Comparison of ENCODE assay signal across 10 cellular contexts in the genomic region with DNA sequence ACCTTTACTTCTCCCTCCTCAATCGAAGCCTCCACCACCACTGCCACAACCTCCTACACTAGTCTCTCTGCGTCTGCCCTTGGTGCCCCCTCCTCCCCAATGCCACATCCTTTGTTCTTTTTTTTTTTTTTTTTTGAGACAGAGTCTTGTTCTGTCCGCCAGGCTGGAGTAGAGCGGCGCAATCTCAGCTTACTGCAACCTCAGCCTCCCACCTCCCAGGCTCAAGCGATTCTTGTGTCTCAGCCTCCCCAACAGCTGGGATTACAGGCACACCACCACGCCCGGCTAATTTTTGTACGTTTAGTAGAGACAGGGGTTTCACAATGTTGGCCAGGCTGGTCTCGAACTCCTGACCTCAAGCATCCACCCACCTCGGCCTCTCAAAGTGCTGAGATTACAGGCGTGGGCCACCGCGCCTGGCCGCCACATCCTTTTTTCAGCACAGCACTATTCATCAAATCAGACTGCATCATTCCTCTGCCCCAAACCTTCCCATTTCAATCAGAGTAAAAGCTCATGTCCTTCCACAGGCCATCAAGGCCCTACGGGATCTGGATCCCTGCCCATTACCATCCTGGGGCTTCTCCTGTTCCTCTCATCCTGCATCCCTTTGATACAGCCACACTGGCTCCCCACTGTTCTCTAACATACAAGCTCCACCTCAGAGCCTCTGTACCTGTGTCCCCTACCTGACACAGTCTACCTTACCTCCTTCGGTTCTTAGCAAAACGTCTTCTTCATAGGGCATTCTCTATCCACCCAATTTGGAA. TPM values are rescaled to one million over a fixed set of nuclear protein-coding genes. Genes with fewer than 3 reads are reported as not detected.
DNase-seq lines count a peak whose midpoint lies in the region; ATAC-seq and TF ChIP-seq lines count a peak whose summit lies in the region.
"Had no signal": no experiment of that assay in that cellular context is flagged by ENCODE, and none has a peak within 500 bp of the region (broad histone marks: within the 10 kb centered on the region; RNA-seq: fewer than 3 reads in every experiment).

No MANE protein-coding gene starts in this region.

- H3K36me3 Mint-ChIP-seq in MCF 10A (ENCODE audit: insufficient read depth, unreplicated experiment), result peaks cover 29% of the 10 kb centered on the region

- no peak overlapping the region for H3K27ac Mint-ChIP-seq in MCF 10A (ENCODE audit: low read depth, unreplicated experiment)

- TF ChIP-seq POLR2A in NB4 (IDR thresholded peaks at IDR 0.05; ENCODE audit: extremely low read depth, insufficient read length), result no peak

- peak overlapping the region; percentile 69 for H3K4me2 ChIP-seq in parathyroid adenoma (ENCODE audit: low read length)

- peak; percentile 30 for DNase-seq in CD1c-positive myeloid dendritic cell (ENCODE audit: extremely low spot score)
- DNase-seq in NB4 (ENCODE audit: low read depth), result no peak
- DNase-seq in MCF 10A (ENCODE audit: unreplicated experiment), result peak; percentile 4
- no peak for DNase-seq in dedifferentiated amniotic fluid mesenchymal stem cell (ENCODE audit: extremely low spot score)
- DNase-seq in NCI-H1436 (lab: John Stamatoyannopoulos, UW), result no peak

- POLR2A ChIA-PET in MCF 10A (lab: Yijun Ruan, JAX), result interaction anchor here (0.6 to 3.5 kb wide), 15 partner anchors 8 to 560 kb away, joined by 3 to 40 read pairs (median 13); a partner anchor contains a TSS

- no peaks in the 10 kb centered on the region for H3K27me3 Mint-ChIP-seq in MCF 10A (ENCODE audit: insufficient read depth, unreplicated experiment)

- no peaks in the 10 kb centered on the region for H3K36me3 ChIP-seq in parathyroid adenoma (ENCODE audit: control insufficient read depth, insufficient read depth, low read length)

- TF ChIP-seq CTCF in NB4 (IDR thresholded peaks at IDR 0.05; ENCODE audit: low read depth, low read length), result no peak
- TF ChIP-seq CTCF in MCF 10A (IDR thresholded peaks at IDR 0.05; ENCODE audit: unreplicated experiment), result no peak
- TF ChIP-seq CTCF in parathyroid adenoma (IDR thresholded peaks at IDR 0.05), result no peak

- ATAC-seq in HG02588 (IDR thresholded peaks at IDR 0.05; ENCODE audit: unreplicated experiment) (no peak), HG02798 (IDR thresholded peaks at IDR 0.05; ENCODE audit: poor library complexity, unreplicated experiment) (no peak)

- H3K9me3 Mint-ChIP-seq in MCF 10A (ENCODE audit: unreplicated experiment), result no peaks in the 10 kb centered on the region
- H3K9me3 Mint-ChIP-seq: neural crest cell had no signal

- H3K9ac ChIP-seq in parathyroid adenoma, result no peak overlapping the region

- H3K9me3 ChIP-seq in parathyroid adenoma (ENCODE audit: control insufficient read depth, low read length), result no peaks in the 10 kb centered on the region

- H3K4me1 ChIP-seq in parathyroid adenoma, result no peaks in the 10 kb centered on the region

- BruUV-seq in MCF 10A (replicated peaks; lab: Mats Ljungman, UMichigan), result no TSS peak

- peaks cover 44% of the 10 kb centered on the region for H3K79me2 ChIP-seq in parathyroid adenoma

- CTCF ChIA-PET in MCF 10A (lab: Yijun Ruan, JAX), result interaction anchor here (0.6 to 1.3 kb wide), 5 partner anchors 14 to 200 kb away, joined by 3 to 4 read pairs (median 3); no protein-coding TSS in a partner anchor

- intact Hi-C loops in MCF 10A (cut with micrococcal nuclease), result no loop called here

- no peaks in the 10 kb centered on the region for H3K27me3 ChIP-seq in parathyroid adenoma (ENCODE audit: control insufficient read depth, insufficient read depth, low read length)

- no peak overlapping the region for H2AFZ ChIP-seq in parathyroid adenoma

- H3K4me1 Mint-ChIP-seq in MCF 10A (ENCODE audit: insufficient read depth, unreplicated experiment), result peaks cover 7% of the 10 kb centered on the region

- no peak overlapping the region for H3K4me3 Mint-ChIP-seq in MCF 10A (ENCODE audit: unreplicated experiment)
- H3K4me3 Mint-ChIP-seq: neural crest cell had no signal

- H3K27ac ChIP-seq in parathyroid adenoma, result no peak overlapping the region

- H3K4me3 ChIP-seq in NB4 (ENCODE audit: low read depth, low read length) (peak overlapping the region; percentile 14), parathyroid adenoma (ENCODE audit: low read depth, low read length) (peak overlapping the region; percentile 87)

RNA-seq across cellular contexts. Expression of a gene that starts 2.0 kb away (rescaled TPM):
- total RNA-seq in MCF 10A (2022), result 19.1 and 22.3 TPM in 2 replicates

RNA-seq across cellular contexts. Expression of a gene that starts 25.6 kb away (rescaled TPM):
- total RNA-seq in MCF 10A (2022), result not detected in 2 replicates
- total RNA-seq: LHCN-M2, neural crest cell had no signal

RNA-seq across cellular contexts. Expression of a gene that starts 27.2 kb away (rescaled TPM):
- total RNA-seq in MCF 10A (2022), result 59.8 and 65.1 TPM in 2 replicates

RNA-seq across cellular contexts. Expression of a gene that starts 50.5 kb away (rescaled TPM):
- 142 and 159 TPM in 2 replicates for total RNA-seq in MCF 10A (2022)

RNA-seq across cellular contexts. Expression of a gene that starts 51.5 kb away (rescaled TPM):
- total RNA-seq in MCF 10A (2022), result 36.4 and 41.5 TPM in 2 replicates

Comparison
In these comparisons a context has a peak if more than half of its experiments do, and no peak if none do; other contexts are left out.
1. DNase-seq: peak in CD1c-positive myeloid dendritic cell (single experiment) and MCF 10A (single experiment); none in NB4 (single experiment), dedifferentiated amniotic fluid mesenchymal stem cell (single experiment) and NCI-H1436 (single experiment).